Comparison of ENCODE assay signal across 22 cellular contexts in genomic region chr16:70730944-70731343, GRCh38. TPM values are rescaled to one million over a fixed set of nuclear protein-coding genes. Genes with fewer than 3 reads are reported as not detected.
DNase-seq lines count a peak whose midpoint lies in the region; ATAC-seq, FAIRE-seq and TF ChIP-seq lines count a peak whose summit lies in the region.
"Had no signal": no experiment of that assay in that cellular context is flagged by ENCODE, and none has a peak within 500 bp of the region (broad histone marks: within the 10 kb centered on the region; RNA-seq: fewer than 3 reads in every experiment).

No MANE protein-coding gene starts in this region.

- no peak overlapping the region for H3K23ac ChIP-seq in neuronal stem cell (ENCODE audit: low read depth, low read length, poor library complexity)

- no peak overlapping the region for H2BK12ac ChIP-seq in neuronal stem cell (ENCODE audit: low read length)

- H2BK5ac ChIP-seq in neuronal stem cell (ENCODE audit: low read length): no peak overlapping the region

- H3K4me1 ChIP-seq in neuronal stem cell (ENCODE audit: control insufficient read depth in 2 of 2, insufficient read depth in 1 of 2, low read depth in 1 of 2, low read length in 2 of 2): peaks cover 15% of the 10 kb centered on the region in 2 donors
- H3K4me1 ChIP-seq: colonic mucosa had no signal

- H3K79me1 ChIP-seq in neuronal stem cell (ENCODE audit: low read depth, low read length): no peaks in the 10 kb centered on the region

- H2BK120ac ChIP-seq in neuronal stem cell (ENCODE audit: low read depth, low read length): no peak overlapping the region

- peak; percentile 79 for DNase-seq in DMS 273 treated with DMSO at 0.1 percent for 48 hours (lab: John Stamatoyannopoulos, UW)
- DNase-seq in NCI-H82 treated with DMSO at 0.1 percent for 48 hours (lab: John Stamatoyannopoulos, UW; ENCODE audit: unreplicated experiment): peak; percentile 7
- DNase-seq in globus pallidus (ENCODE audit: low spot score): peak; percentile 50
- no peak for DNase-seq in neuronal stem cell (ENCODE audit: low spot score)
- DNase-seq in GM12891 (ENCODE audit: insufficient read length, low spot score): no peak
- no peak for DNase-seq in stimulated activated naive CD4-positive, alpha-beta T cell (lab: John Stamatoyannopoulos, UW)
- DNase-seq: activated CD4-positive, alpha-beta memory T cell treated with anti-CD3 and anti-CD28 coated beads for 36 hours; activated naive CD4-positive, alpha-beta T cell treated with anti-CD3 and anti-CD28 coated beads for 36 hours; activated T-cell treated with anti-CD3 and anti-CD28 coated beads, Interleukin-2, amount 50 U/mL, for 1 hour; colonic mucosa; DND-41; hippocampal formation; NCI-H1930; NCI-H526; SIG-M5; stimulated activated CD4-positive, alpha-beta T cell treated with anti-CD3 and anti-CD28 coated beads, Interleukin-12 subunit alpha, Interleukin-12 subunit beta, amount 100 ng/mL, for 4 hours; T-helper 1 cell had no signal

- FAIRE-seq in GM12891 (lab: Jason Lieb, UNC): no peak
- FAIRE-seq: keratinocyte had no signal

- H3K27me3 ChIP-seq in neuronal stem cell (ENCODE audit: control insufficient read depth in 3 of 3, insufficient read depth in 3 of 3, low read depth in 1 of 3, low read length in 3 of 3): no peaks in the 10 kb centered on the region
- H3K27me3 ChIP-seq: ascending aorta, colonic mucosa had no signal

- no peak overlapping the region for H3K27ac ChIP-seq in neuronal stem cell (replicated peaks; ENCODE audit: low read length)
- H3K27ac ChIP-seq: ascending aorta, colonic mucosa, thoracic aorta had no signal

- peaks cover 3 to 32% of the 10 kb centered on the region in 2 donors for H3K36me3 ChIP-seq in neuronal stem cell (replicated peaks in 1 of 2; ENCODE audit: control insufficient read depth in 2 of 2, insufficient read depth in 2 of 2, low read length in 2 of 2)
- H3K36me3 ChIP-seq: ascending aorta, colonic mucosa, thoracic aorta had no signal

- no peak for TF ChIP-seq POLR2A in GM12891 (IDR thresholded peaks at IDR 0.05; ENCODE audit: low read depth, low read length)

- ATAC-seq in GM21619 (IDR thresholded peaks at IDR 0.05; ENCODE audit: unreplicated experiment) (no peak), GM18519 (IDR thresholded peaks at IDR 0.05; ENCODE audit: low FRiP score, unreplicated experiment) (no peak)

- H2AFZ ChIP-seq in neuronal stem cell (ENCODE audit: low read length): no peak overlapping the region

- H3K4me3 ChIP-seq in neuronal stem cell (ENCODE audit: low read length in 2 of 2): no peak overlapping the region
- H3K4me3 ChIP-seq: ascending aorta, colonic mucosa, thoracic aorta had no signal

- H3K9ac ChIP-seq in neuronal stem cell (ENCODE audit: low read depth, low read length, poor library complexity): no peak overlapping the region

- H4K8ac ChIP-seq in neuronal stem cell (ENCODE audit: low read depth, low read length): no peak overlapping the region

- no peak overlapping the region for H2AK5ac ChIP-seq in neuronal stem cell (ENCODE audit: low read depth, low read length)

- H3K4ac ChIP-seq in neuronal stem cell (ENCODE audit: low read length): no peak overlapping the region

- H3K18ac ChIP-seq in neuronal stem cell (ENCODE audit: low read length): peak overlapping the region; percentile 3

- no peak overlapping the region for H3K4me2 ChIP-seq in neuronal stem cell (ENCODE audit: insufficient read depth, low read length, poor library complexity, severe bottlenecking)

- no CpG with 5 or more reads among the region's 3 CpGs for WGBS in neuronal stem cell (ENCODE audit: extremely low coverage in 2 of 2, insufficient read length in 2 of 2, insufficient replicate concordance in 1 of 2), 2 donors

- H4K91ac ChIP-seq in neuronal stem cell (ENCODE audit: low read depth, low read length, poor library complexity): no peak overlapping the region

- no peak overlapping the region for H3K14ac ChIP-seq in neuronal stem cell (ENCODE audit: low read length)

- H2BK15ac ChIP-seq in neuronal stem cell (ENCODE audit: low read length): no peak overlapping the region

- H3K9me3 ChIP-seq in neuronal stem cell (replicated peaks in 1 of 2; ENCODE audit: control insufficient read depth in 2 of 2, insufficient read depth in 1 of 2, low read depth in 1 of 2, low read length in 2 of 2): no peaks in the 10 kb centered on the region
- H3K9me3 ChIP-seq: ascending aorta, colonic mucosa, thoracic aorta had no signal

TF ChIP-seq in GM12891, 5 proteins besides CTCF, POLR2A, EP300 and RAD21:
- TF ChIP-seq TAF1 (IDR thresholded peaks at IDR 0.05; ENCODE audit: low read depth, low read length) (no peak), POU2F2 (IDR thresholded peaks at IDR 0.05; ENCODE audit: low read depth, low read length) (no peak), POLR2AphosphoS5 (IDR thresholded peaks at IDR 0.05; ENCODE audit: low read depth, low read length) (no peak), PAX5 (IDR thresholded peaks at IDR 0.05; ENCODE audit: insufficient read depth, low read length, severe bottlenecking) (no peak), SPI1 (IDR thresholded peaks at IDR 0.05; ENCODE audit: low read depth, low read length) (no peak)
TF ChIP-seq in GM12891: peak in this region for 0.

RNA-seq across cellular contexts. Expression of gene MTSS2, which starts 45.1 kb away (rescaled TPM):
- polyA plus RNA-seq in neuronal stem cell (2013, experiment 1 of 2): 45.9 TPM
- 48.5 TPM for polyA plus RNA-seq in neuronal stem cell (2013, experiment 2 of 2)
- 0.21 TPM for polyA plus RNA-seq in GM12891 (2012; ENCODE audit: low read depth, missing spikeins)

Comparison
In these comparisons a context has a peak if more than half of its experiments do, and no peak if none do; other contexts are left out.
1. DNase-seq: peak in DMS 273 treated with DMSO at 0.1 percent for 48 hours (single experiment), NCI-H82 treated with DMSO at 0.1 percent for 48 hours (single experiment) and globus pallidus (single experiment); none in neuronal stem cell (single experiment), GM12891 (single experiment) and stimulated activated naive CD4-positive, alpha-beta T cell (0 of 6).